Comparison of ENCODE assay signal across 6 cellular contexts in genomic region chr20:56564526-56564925, GRCh38. TPM values are rescaled to one million over a fixed set of nuclear protein-coding genes. Genes with fewer than 3 reads are reported as not detected.
DNase-seq lines count a peak whose midpoint lies in the region; ATAC-seq and TF ChIP-seq lines count a peak whose summit lies in the region.
"Not testable (repeated sequence)": the region's sequence is repeated elsewhere in the genome, so short reads cannot be mapped to it uniquely, and the experiment has no call there.

No MANE protein-coding gene starts in this region.

- not testable (repeated sequence) for H3K4me2 ChIP-seq in GM23248 (ENCODE audit: unreplicated experiment)

- H3K27ac Mint-ChIP-seq in stimulated activated memory B cell treated with anti-CD40 and anti-IgM and Interleukin-4, amounts not matched to agents 10 μg/mL and 1 μg/mL and 100 μg/mL, for 72 hours = not testable (repeated sequence)

- not testable (repeated sequence) for TF ChIP-seq CTCF in RWPE2 (IDR thresholded peaks at IDR 0.05; ENCODE audit: poor library complexity, severe bottlenecking); epithelial cell of esophagus (IDR thresholded peaks at IDR 0.05; ENCODE audit: insufficient read depth, low read depth, low read length, missing control alignments)

- H3K9me3 ChIP-seq in GM23248 (ENCODE audit: low read depth); RWPE2 (ENCODE audit: severe bottlenecking): not testable (repeated sequence)

- H3K27ac ChIP-seq in GM23248; RWPE2 (ENCODE audit: poor library complexity, severe bottlenecking): not testable (repeated sequence)

- not testable (repeated sequence) for H3K36me3 Mint-ChIP-seq in stimulated activated memory B cell treated with anti-CD40 and anti-IgM and Interleukin-4, amounts not matched to agents 10 μg/mL and 1 μg/mL and 100 μg/mL, for 72 hours

- not testable (repeated sequence) for H4K20me1 ChIP-seq in GM23248 (ENCODE audit: insufficient read depth)

- not testable (repeated sequence) for H3F3A ChIP-seq in GM23248 (ENCODE audit: insufficient read depth)

- H3K4me3 Mint-ChIP-seq in stimulated activated memory B cell treated with anti-CD40 and anti-IgM and Interleukin-4, amounts not matched to agents 10 μg/mL and 1 μg/mL and 100 μg/mL, for 72 hours = not testable (repeated sequence)

- DNase-seq in AG20443 (ENCODE audit: low spot score) = peak; percentile 58
- DNase-seq in GM23248 = peak; percentile 67
- DNase-seq in M059J (ENCODE audit: low read depth) = peak; percentile 60
- DNase-seq in RWPE2 (ENCODE audit: low spot score) = not testable (repeated sequence)
- peak; percentile 16 for DNase-seq in epithelial cell of esophagus (ENCODE audit: low read depth)

- H2AFZ ChIP-seq in GM23248 = not testable (repeated sequence)

- not testable (repeated sequence) for H3K4me1 ChIP-seq in GM23248 (ENCODE audit: insufficient read depth); RWPE2 (ENCODE audit: insufficient read depth, poor library complexity, severe bottlenecking)

- not testable (repeated sequence) for H3K4me1 Mint-ChIP-seq in stimulated activated memory B cell treated with anti-CD40 and anti-IgM and Interleukin-4, amounts not matched to agents 10 μg/mL and 1 μg/mL and 100 μg/mL, for 72 hours

- in situ Hi-C loops in GM23248 (cut with MboI) = not testable (repeated sequence)

- H3K9me3 Mint-ChIP-seq in stimulated activated memory B cell treated with anti-CD40 and anti-IgM and Interleukin-4, amounts not matched to agents 10 μg/mL and 1 μg/mL and 100 μg/mL, for 72 hours = not testable (repeated sequence)

- WGBS in GM23248 (ENCODE audit: low coverage in 1 of 2, low lambda C conversion rate in 2 of 2, missing lambda C conversion rate in 2 of 2), 2 experiments = 81 to 84% methylated on average over 5 to 6 of the region's 6 CpGs

- not testable (repeated sequence) for H3K36me3 ChIP-seq in GM23248 (ENCODE audit: low read depth); RWPE2 (ENCODE audit: low read depth)

- H3K27me3 ChIP-seq in GM23248 (replicated peaks; ENCODE audit: insufficient read depth); RWPE2 (ENCODE audit: insufficient read depth, poor library complexity, severe bottlenecking): not testable (repeated sequence)

- not testable (repeated sequence) for H3K9me2 ChIP-seq in GM23248 (ENCODE audit: insufficient read depth)

- not testable (repeated sequence) for H3K27me3 Mint-ChIP-seq in stimulated activated memory B cell treated with anti-CD40 and anti-IgM and Interleukin-4, amounts not matched to agents 10 μg/mL and 1 μg/mL and 100 μg/mL, for 72 hours

- H3K4me3 ChIP-seq in GM23248; RWPE2 (ENCODE audit: severe bottlenecking); epithelial cell of esophagus (ENCODE audit: low read length): not testable (repeated sequence)

- H3K79me2 ChIP-seq in GM23248 (ENCODE audit: insufficient read depth) = not testable (repeated sequence)

- ATAC-seq in RWPE2 (ENCODE audit: low read depth) = peak; percentile 37; the same call in 1 of the 3 replicates
- ATAC-seq in stimulated activated memory B cell treated with anti-CD40 and anti-IgM and Interleukin-4, amounts not matched to agents 10 μg/mL and 1 μg/mL and 100 μg/mL, for 72 hours = peak; percentile 12

- H3K9ac ChIP-seq in GM23248 = not testable (repeated sequence)

RNA-seq across cellular contexts. Expression of gene FAM209B, which starts 31.5 kb away (rescaled TPM):
- not detected in 2 replicates for total RNA-seq in GM23248 (2014; rRNA removed; shearing (Covaris generic))
- not detected in 2 replicates for polyA plus RNA-seq in GM23248 (2016; fragmentation: Nextera tagmentation; extraction: Ambion mirVana)
- not detected in 2 replicates for total RNA-seq in M059J (2014; rRNA removed; shearing (Covaris generic))

RNA-seq across cellular contexts. Expression of gene FAM209A, which starts 40.0 kb away (rescaled TPM):
- total RNA-seq in GM23248 (2014; rRNA removed; shearing (Covaris generic)) = not detected in 2 replicates
- polyA plus RNA-seq in GM23248 (2016; fragmentation: Nextera tagmentation; extraction: Ambion mirVana) = not detected in 2 replicates
- total RNA-seq in M059J (2014; rRNA removed; shearing (Covaris generic)) = not detected in 2 replicates
